23 cellular contexts compared by ENCODE assay signal in genomic region chr5:128305341-128305740, GRCh38.
"Had no signal": no experiment of that assay in that cellular context is flagged by ENCODE, and none has a peak within 500 bp of the region (broad histone marks: within the 10 kb centered on the region; RNA-seq: fewer than 3 reads in every experiment).

No MANE protein-coding gene starts in this region.

- H3K27me3 ChIP-seq: SJSA1 had no signal

- H3K4me3 ChIP-seq: K562, SJSA1, SK-N-MC had no signal

- H3K27ac ChIP-seq: KMS-11, SJSA1, SK-N-MC had no signal

- DNase-seq: MV-4-11, NCI-H1048, NCI-H1105 treated with DMSO at 0.1 percent for 48 hours, NCI-H1417 treated with DMSO at 0.1 percent for 48 hours, NCI-H146, NCI-H1694 treated with DMSO at 0.1 percent for 48 hours, NCI-H1930, NCI-H2081, NCI-H2107, NCI-H2227 treated with DMSO at 0.1 percent for 48 hours, NCI-H446, NCI-H510A, NCI-H524 treated with DMSO at 0.1 percent for 48 hours, NCI-H69, NCI-H774, Right ventricle myocardium superior, RPMI8226, SIG-M5 had no signal

- H3K4me1 ChIP-seq: SJSA1 had no signal

- H3K36me3 ChIP-seq: SJSA1 had no signal

- H3K9me3 ChIP-seq: SJSA1 had no signal

- ATAC-seq: HepG2, K562 had no signal
